ENCODE assay signal across 8 cellular contexts in genomic region chr17:54968259-54968953, GRCh38. TPM values are rescaled to one million over a fixed set of nuclear protein-coding genes. Genes with fewer than 3 reads are reported as not detected.
DNase-seq lines count a peak whose midpoint lies in the region; ATAC-seq and TF ChIP-seq lines count a peak whose summit lies in the region.

COX11 (minus strand) TSS chr17:54968654; CDS start chr17:54968646, 8 bp downstream.
STXBP4 (plus strand) TSS chr17:54968765; CDS start chr17:54986220, 17,455 bp downstream.

- peak within 1 kb of the TSS; percentile 54 to 63 for H3K27ac ChIP-seq in ovary
- peak within 1 kb of the TSS; percentile 92 for H3K27ac ChIP-seq in thymus (ENCODE audit: low read depth)

- H3K9me3 ChIP-seq in ovary (no peaks in the 10 kb centered on the region), thymus (ENCODE audit: control insufficient read depth) (no peaks in the 10 kb centered on the region)

- intact Hi-C loops in Right ventricle myocardium superior (cut with DNase I) (no loop called here), ovary (cut with DNase I) (no loop called here)

- DNase-seq in GM12865 (ENCODE audit: low read depth) (peak; percentile 98), NCI-H1105 (lab: John Stamatoyannopoulos, UW) (peak; percentile 89), Right ventricle myocardium superior (peak; percentile 96), ovary (peak; percentile 91 to 96 (median 94))
- DNase-seq in activated naive CD8-positive, alpha-beta T cell treated with anti-CD3 and anti-CD28 coated beads, Interleukin-2, amount 50 U/mL, for 16 hours (ENCODE audit: low read depth, low spot score) = peak; percentile 86

- WGBS in ovary, 3 donors = 0 to 1% (median 0%) methylated on average over 53 to 56 of the region's 56 CpGs
- WGBS in thymus = under 1% methylated on average over 56 of the region's 56 CpGs

- H3K27me3 ChIP-seq in ovary (no peaks in the 10 kb centered on the region), thymus (ENCODE audit: control insufficient read depth, insufficient read depth) (no peaks in the 10 kb centered on the region)

- H3K4me3 ChIP-seq in GM12865 (ENCODE audit: low read depth, low read length) (peak within 1 kb of the TSS; percentile 90), ovary (peak within 1 kb of the TSS; percentile 76), thymus (ENCODE audit: low read length) (peak within 1 kb of the TSS; percentile 75)

- ATAC-seq in HG02678 (IDR thresholded peaks at IDR 0.05; ENCODE audit: unreplicated experiment) (peak; percentile 87), SK-N-SH treated with all-trans-retinoic acid at 6 μM for 48 hours (peak; percentile 97), Right ventricle myocardium superior (ENCODE audit: poor library complexity) (peak; percentile 99)

- H3K4me1 ChIP-seq in ovary (ENCODE audit: insufficient read depth) (peaks cover 2% of the 10 kb centered on the region), thymus (ENCODE audit: control insufficient read depth, insufficient read depth, low read length) (peaks cover 8% of the 10 kb centered on the region)

- TF ChIP-seq CTCF in GM12865 (IDR thresholded peaks at IDR 0.05; ENCODE audit: insufficient read depth, low read depth, low read length, missing control alignments) = no peak
- TF ChIP-seq CTCF in ovary (IDR thresholded peaks at IDR 0.05) = peak in 1 of 3 donors; percentile 19

- TF ChIP-seq POLR2A in ovary (IDR thresholded peaks at IDR 0.05) = peak; percentile 66

- no peaks in the 10 kb centered on the region for H3K36me3 ChIP-seq in ovary
- H3K36me3 ChIP-seq in thymus (ENCODE audit: control insufficient read depth, insufficient read depth) = no peaks in the 10 kb centered on the region

- no peak for TF ChIP-seq EP300 in ovary (IDR thresholded peaks at IDR 0.05)

TF ChIP-seq in SK-N-SH treated with all-trans-retinoic acid at 6 μM for 48 hours, 23 proteins besides CTCF, POLR2A, EP300 and RAD21:
- 0 out of 2 replicates have a peak, but pooled peaks have one; percentile 33 for TF ChIP-seq ZFP3 (CRISPR knock-in tag; IDR thresholded peaks at IDR 0.05)
- TF ChIP-seq ARNTL (CRISPR knock-in tag; IDR thresholded peaks at IDR 0.05; ENCODE audit: borderline replicate concordance, low read depth) = no peak

RNA-seq across cellular contexts. Expression of gene COX11, which starts in this region (rescaled TPM):
- 62.7 TPM for total RNA-seq in Right ventricle myocardium superior
- total RNA-seq in ovary = 10 to 100 TPM; 42.0 to 74.0 (median 51.9) TPM
- 10 to 100 TPM; 35.1 to 57.3 TPM for polyA plus RNA-seq in ovary
- 34.5 TPM for polyA plus RNA-seq in thymus

RNA-seq across cellular contexts. Expression of gene STXBP4, which starts in this region (rescaled TPM):
- 3.8 TPM for total RNA-seq in Right ventricle myocardium superior
- 10 to 100 TPM; 13.8 to 63.1 (median 20.6) TPM for total RNA-seq in ovary
- 1 to 10 TPM; 2.4 to 6.1 TPM for polyA plus RNA-seq in ovary
- 1.9 TPM for polyA plus RNA-seq in thymus

Comparison
In these comparisons a context has a peak if more than half of its experiments do, and no peak if none do; other contexts are left out.
1. Peak in every context shown above with its lines: DNase-seq, ATAC-seq, H3K4me3 ChIP-seq and H3K27ac ChIP-seq.